ENCODE assay signal across 1 cellular context in the genomic region with DNA sequence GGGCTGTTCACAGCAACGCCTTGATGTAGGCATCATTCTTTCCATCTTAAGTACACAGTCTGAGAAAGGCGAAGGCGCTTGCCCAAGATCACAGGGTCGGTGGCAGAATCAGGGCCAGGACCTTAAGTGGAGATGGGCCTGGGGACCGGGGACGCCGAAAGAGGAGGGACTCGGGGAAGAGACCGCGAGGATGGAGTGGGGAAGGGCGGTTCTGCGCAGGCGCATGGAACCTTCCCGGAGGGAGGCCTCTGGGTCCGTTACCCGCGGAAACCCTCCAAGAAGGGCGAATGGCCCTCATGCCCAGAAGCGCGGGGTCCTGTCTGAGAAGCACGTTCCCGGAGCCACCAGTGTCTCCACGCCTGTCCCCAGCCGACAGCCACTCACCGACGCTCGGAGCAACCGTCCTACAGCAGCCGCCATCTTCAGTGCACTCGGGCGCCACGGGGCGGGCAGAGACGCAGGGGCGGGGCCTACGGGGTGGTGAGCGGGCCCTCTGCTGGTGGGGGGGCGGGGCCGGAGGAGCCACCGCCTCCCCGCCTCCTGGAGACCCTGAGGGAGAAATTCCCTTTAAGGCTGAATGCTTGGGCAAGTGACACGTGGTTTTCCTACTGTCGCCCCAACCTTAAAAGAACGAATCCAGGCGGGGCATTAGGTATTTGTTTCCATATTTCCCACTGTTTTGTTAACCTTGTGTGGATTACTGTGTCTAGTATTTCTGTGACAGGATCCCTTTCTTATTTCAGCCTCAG.
TF ChIP-seq lines count a peak whose summit lies in the region.

Gene PRDX3 (minus strand): TSS at position 442 of the 749 bp plus-strand sequence. CDS start 22 bp downstream, at position 420.

TF ChIP-seq in GM12878, 131 proteins besides CTCF, POLR2A, EP300 and RAD21 (continued from another document and continues in another):
- no peak; the same call in 1 of the 2 replicates for TF ChIP-seq ZNF592 (IDR thresholded peaks at IDR 0.05)
- TF ChIP-seq IRF4 (IDR thresholded peaks at IDR 0.05; ENCODE audit: low read depth, low read length): no peak
- TF ChIP-seq SREBF2 (IDR thresholded peaks at IDR 0.05; ENCODE audit: low read length): no peak
- no peak for TF ChIP-seq CHD1 (IDR thresholded peaks at IDR 0.05; ENCODE audit: low read depth, low read length)
- no peak for TF ChIP-seq KLF5 (IDR thresholded peaks at IDR 0.05; ENCODE audit: partially characterized antibody)
- no peak for TF ChIP-seq RCOR1 (conservative IDR thresholded peaks at IDR 0.05; ENCODE audit: low read depth, low read length)
- TF ChIP-seq FOS (IDR thresholded peaks at IDR 0.05; ENCODE audit: borderline replicate concordance, extremely low read depth, insufficient read length): no peak
- TF ChIP-seq CBX3 (IDR thresholded peaks at IDR 0.05; ENCODE audit: borderline replicate concordance, low read depth): no peak
- TF ChIP-seq EED (IDR thresholded peaks at IDR 0.05; ENCODE audit: low read depth): peak; percentile 13; the same call in 1 of the 2 replicates
- no peak for TF ChIP-seq MTA2 (IDR thresholded peaks at IDR 0.05; ENCODE audit: low read depth)
- peak; percentile 95 for TF ChIP-seq POLR2AphosphoS2 (IDR thresholded peaks at IDR 0.05; ENCODE audit: low read depth, low read length)
- no peak for TF ChIP-seq JUND (IDR thresholded peaks at IDR 0.05; ENCODE audit: low read depth, low read length)
- peak; percentile 82; the same call in 1 of the 2 replicates for TF ChIP-seq RBBP5 (conservative IDR thresholded peaks at IDR 0.05)
- TF ChIP-seq RELA (IDR thresholded peaks at IDR 0.05; ENCODE audit: borderline replicate concordance, partially characterized antibody): peak; percentile 65
- peak; percentile 36 for TF ChIP-seq BCL3 (IDR thresholded peaks at IDR 0.05; ENCODE audit: borderline replicate concordance, insufficient read depth, low read depth, low read length, poor library complexity, severe bottlenecking)
- no peak for TF ChIP-seq ZNF207 (IDR thresholded peaks at IDR 0.05; ENCODE audit: borderline replicate concordance)
- TF ChIP-seq, protein P1, sequence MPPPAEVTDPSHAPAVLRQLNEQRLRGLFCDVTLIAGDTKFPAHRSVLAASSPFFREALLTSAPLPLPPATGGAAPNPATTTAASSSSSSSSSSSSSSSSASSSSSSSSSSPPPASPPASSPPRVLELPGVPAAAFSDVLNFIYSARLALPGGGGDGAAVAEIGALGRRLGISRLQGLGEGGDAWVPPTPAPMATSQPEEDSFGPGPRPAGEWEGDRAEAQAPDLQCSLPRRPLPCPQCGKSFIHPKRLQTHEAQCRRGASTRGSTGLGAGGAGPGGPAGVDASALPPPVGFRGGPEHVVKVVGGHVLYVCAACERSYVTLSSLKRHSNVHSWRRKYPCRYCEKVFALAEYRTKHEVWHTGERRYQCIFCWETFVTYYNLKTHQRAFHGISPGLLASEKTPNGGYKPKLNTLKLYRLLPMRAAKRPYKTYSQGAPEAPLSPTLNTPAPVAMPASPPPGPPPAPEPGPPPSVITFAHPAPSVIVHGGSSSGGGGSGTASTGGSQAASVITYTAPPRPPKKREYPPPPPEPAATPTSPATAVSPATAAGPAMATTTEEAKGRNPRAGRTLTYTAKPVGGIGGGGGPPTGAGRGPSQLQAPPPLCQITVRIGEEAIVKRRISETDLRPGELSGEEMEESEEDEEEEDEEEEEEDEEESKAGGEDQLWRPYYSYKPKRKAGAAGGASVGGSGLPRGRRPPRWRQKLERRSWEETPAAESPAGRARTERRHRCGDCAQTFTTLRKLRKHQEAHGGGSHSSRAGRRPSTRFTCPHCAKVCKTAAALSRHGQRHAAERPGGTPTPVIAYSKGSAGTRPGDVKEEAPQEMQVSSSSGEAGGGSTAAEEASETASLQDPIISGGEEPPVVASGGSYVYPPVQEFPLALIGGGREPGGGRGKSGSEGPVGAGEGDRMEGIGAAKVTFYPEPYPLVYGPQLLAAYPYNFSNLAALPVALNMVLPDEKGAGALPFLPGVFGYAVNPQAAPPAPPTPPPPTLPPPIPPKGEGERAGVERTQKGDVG (CRISPR knock-in tag; IDR thresholded peaks at IDR 0.05): no peak
- no peak for TF ChIP-seq PRDM15 (CRISPR knock-in tag; IDR thresholded peaks at IDR 0.05)
- no peak for TF ChIP-seq SP1 (IDR thresholded peaks at IDR 0.05; ENCODE audit: low read depth, low read length)
- no peak for TF ChIP-seq NFYA (IDR thresholded peaks at IDR 0.05; ENCODE audit: borderline replicate concordance, low read depth, low read length)
- TF ChIP-seq SREBF1 (IDR thresholded peaks at IDR 0.05; ENCODE audit: low read length): no peak
- no peak for TF ChIP-seq ZSCAN29 (IDR thresholded peaks at IDR 0.05)
- no peak for TF ChIP-seq CBX5 (IDR thresholded peaks at IDR 0.05; ENCODE audit: low read depth)
- TF ChIP-seq, protein P2, sequence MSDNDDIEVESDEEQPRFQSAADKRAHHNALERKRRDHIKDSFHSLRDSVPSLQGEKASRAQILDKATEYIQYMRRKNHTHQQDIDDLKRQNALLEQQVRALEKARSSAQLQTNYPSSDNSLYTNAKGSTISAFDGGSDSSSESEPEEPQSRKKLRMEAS (IDR thresholded peaks at IDR 0.05; ENCODE audit: low read depth, low read length): no peak
- no peak for TF ChIP-seq ZNF622 (IDR thresholded peaks at IDR 0.05)
- TF ChIP-seq BACH1 (IDR thresholded peaks at IDR 0.05; ENCODE audit: borderline replicate concordance): peak; percentile 37; the same call in 1 of the 2 replicates
- TF ChIP-seq IKZF1 (conservative IDR thresholded peaks at IDR 0.05): peak; percentile 29; the same call in 1 of the 2 replicates
- TF ChIP-seq SIN3A (IDR thresholded peaks at IDR 0.05; ENCODE audit: low read depth, low read length): 0 out of 2 replicates have a peak, but pooled peaks have one; percentile 67
- TF ChIP-seq RB1 (IDR thresholded peaks at IDR 0.05; ENCODE audit: borderline replicate concordance): no peak
- no peak for TF ChIP-seq CEBPB (IDR thresholded peaks at IDR 0.05; ENCODE audit: borderline replicate concordance in 1 of 2, low read depth in 2 of 2, low read length in 2 of 2)
- TF ChIP-seq SUZ12 (IDR thresholded peaks at IDR 0.05; ENCODE audit: unreplicated experiment): no peak
- 0 out of 2 replicates have a peak, but pooled peaks have one; percentile 52 for TF ChIP-seq ZBTB40 (IDR thresholded peaks at IDR 0.05; ENCODE audit: borderline replicate concordance)
- TF ChIP-seq SUPT20H (IDR thresholded peaks at IDR 0.05; ENCODE audit: borderline replicate concordance, control insufficient read depth, low read depth, low read length): no peak
- TF ChIP-seq MTA3 (IDR thresholded peaks at IDR 0.05; ENCODE audit: borderline replicate concordance, low read length): no peak
- no peak for TF ChIP-seq IRF3 (IDR thresholded peaks at IDR 0.05)
- TF ChIP-seq PAX8 (IDR thresholded peaks at IDR 0.05): no peak
- TF ChIP-seq E2F4 (IDR thresholded peaks at IDR 0.05; ENCODE audit: low read depth, low read length): no peak
